13 cellular contexts compared by ENCODE assay signal in the genomic region with DNA sequence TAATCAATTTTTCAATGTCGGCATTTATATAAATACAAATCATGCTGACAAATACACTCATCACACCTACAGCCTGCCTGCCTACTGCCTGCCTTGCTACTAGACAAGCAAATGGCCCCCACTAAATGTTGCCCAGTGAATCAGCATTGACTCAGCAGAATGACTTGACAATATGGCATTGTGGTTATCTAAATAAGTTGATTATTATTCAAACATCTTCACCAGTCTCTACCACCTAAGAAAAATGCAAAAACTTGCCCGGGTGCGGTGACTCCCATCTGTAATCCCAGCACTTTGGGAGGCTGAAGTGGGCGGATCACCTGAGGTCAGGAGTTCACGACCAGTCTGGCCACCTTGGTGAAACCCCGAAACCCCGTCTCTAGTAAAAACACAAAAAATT.
A peak's percentile ranks its signal among the peaks of the same experiment; 100 is the strongest.
DNase-seq lines count a peak whose midpoint lies in the region; ATAC-seq and TF ChIP-seq lines count a peak whose summit lies in the region.
"Had no signal": no experiment of that assay in that cellular context is flagged by ENCODE, and none has a peak within 500 bp of the region (broad histone marks: within the 10 kb centered on the region; RNA-seq: fewer than 3 reads in every experiment).

No MANE protein-coding gene starts in this region.

- H3K36me3 Mint-ChIP-seq in stimulated activated effector memory CD8-positive, alpha-beta T cell treated with anti-CD3 and anti-CD28 coated beads, Interleukin-12 subunit alpha, Interleukin-12 subunit beta, amount 100 ng/mL, for 72 hours: no peaks in the 10 kb centered on the region
- H3K36me3 Mint-ChIP-seq: type B pancreatic cell had no signal

- TF ChIP-seq CTCF in foreskin fibroblast (IDR thresholded peaks at IDR 0.05; ENCODE audit: low read depth, low read length) (no peak), GM20000 (IDR thresholded peaks at IDR 0.05; ENCODE audit: extremely low read depth, missing control alignments) (no peak)

- peaks cover 9% of the 10 kb centered on the region for H3K9me3 Mint-ChIP-seq in stimulated activated effector memory CD8-positive, alpha-beta T cell treated with anti-CD3 and anti-CD28 coated beads, Interleukin-12 subunit alpha, Interleukin-12 subunit beta, amount 100 ng/mL, for 72 hours
- H3K9me3 Mint-ChIP-seq: T-helper 2 cell treated with Interferon-gamma antibody and Interleukin-4, amounts not matched to agents 5 μg/mL and 100 μg/mL, for 36 hours; type B pancreatic cell had no signal

- ATAC-seq in stimulated activated effector memory CD8-positive, alpha-beta T cell treated with anti-CD3 and anti-CD28 coated beads, Interleukin-12 subunit alpha, Interleukin-12 subunit beta, amount 100 ng/mL, for 72 hours: no peak

- H3K4me1 Mint-ChIP-seq in stimulated activated effector memory CD8-positive, alpha-beta T cell treated with anti-CD3 and anti-CD28 coated beads, Interleukin-12 subunit alpha, Interleukin-12 subunit beta, amount 100 ng/mL, for 72 hours: no peaks in the 10 kb centered on the region

- H3K4me3 Mint-ChIP-seq in stimulated activated effector memory CD8-positive, alpha-beta T cell treated with anti-CD3 and anti-CD28 coated beads, Interleukin-12 subunit alpha, Interleukin-12 subunit beta, amount 100 ng/mL, for 72 hours: no peak overlapping the region
- H3K4me3 Mint-ChIP-seq: T-helper 2 cell treated with Interferon-gamma antibody and Interleukin-4, amounts not matched to agents 5 μg/mL and 100 μg/mL, for 36 hours; type B pancreatic cell had no signal

- H3K4me3 ChIP-seq in foreskin fibroblast (ENCODE audit: low read depth in 1 of 2, low read length in 2 of 2): no peak overlapping the region
- H3K4me3 ChIP-seq: lung, smooth muscle cell had no signal

- DNase-seq in ACHN: peak; percentile 72
- peak; percentile 48 for DNase-seq in HS-5 (ENCODE audit: low read depth)
- DNase-seq in amniotic epithelial cell (ENCODE audit: low read depth): peak; percentile 90
- DNase-seq in foreskin fibroblast: peak; percentile 83 to 88
- no peak for DNase-seq in GM20000 (ENCODE audit: low spot score)
- DNase-seq in stimulated activated effector memory CD8-positive, alpha-beta T cell treated with anti-CD3 and anti-CD28 coated beads, Interleukin-12 subunit alpha, Interleukin-12 subunit beta, amount 100 ng/mL, for 72 hours (ENCODE audit: low spot score in 2 of 2): no peak
- DNase-seq in NCI-H345 (lab: John Stamatoyannopoulos, UW): no peak
- no peak for DNase-seq in ecto neural progenitor cell (ENCODE audit: low spot score)
- DNase-seq: activated gamma-delta T cell had no signal

- no peak overlapping the region for H3K27ac Mint-ChIP-seq in stimulated activated effector memory CD8-positive, alpha-beta T cell treated with anti-CD3 and anti-CD28 coated beads, Interleukin-12 subunit alpha, Interleukin-12 subunit beta, amount 100 ng/mL, for 72 hours
- H3K27ac Mint-ChIP-seq: T-helper 2 cell treated with Interferon-gamma antibody and Interleukin-4, amounts not matched to agents 5 μg/mL and 100 μg/mL, for 36 hours; type B pancreatic cell had no signal

- in situ Hi-C loops in ACHN (cut with HindIII; ENCODE audit: low pct_ligation_motif_present, low pct_unique_long_range_greater_than_20kb, low sequenced_read_pairs): no loop called here

Comparison
In these comparisons a context has a peak if more than half of its experiments do, and no peak if none do; other contexts are left out.
1. DNase-seq: peak in ACHN (single experiment), HS-5 (single experiment), amniotic epithelial cell (single experiment) and foreskin fibroblast (2 of 2); none in GM20000 (single experiment), stimulated activated effector memory CD8-positive, alpha-beta T cell treated with anti-CD3 and anti-CD28 coated beads, Interleukin-12 subunit alpha, Interleukin-12 subunit beta, amount 100 ng/mL, for 72 hours (0 of 2), NCI-H345 (single experiment) and ecto neural progenitor cell (single experiment).